26 cellular contexts compared by ENCODE assay signal in genomic region chr1:189633658-189634057, GRCh38.
"Had no signal": no experiment of that assay in that cellular context is flagged by ENCODE, and none has a peak within 500 bp of the region (broad histone marks: within the 10 kb centered on the region; RNA-seq: fewer than 3 reads in every experiment).

No MANE protein-coding gene starts in this region.

- H3K36me3 ChIP-seq: colonic mucosa, esophagus muscularis mucosa, esophagus squamous epithelium, gastrocnemius medialis, gastroesophageal sphincter, heart left ventricle, heart right ventricle had no signal

- H3K4me3 ChIP-seq: colonic mucosa, coronary artery, dorsolateral prefrontal cortex, esophagus muscularis mucosa, esophagus squamous epithelium, gastrocnemius medialis, gastroesophageal sphincter, heart left ventricle, heart right ventricle, hepatocyte had no signal

- ATAC-seq: effector memory CD8-positive, alpha-beta T cell; esophagus mucosa; foreskin keratinocyte; gastrocnemius medialis; gastroesophageal sphincter; heart left ventricle; heart right ventricle had no signal

- H2AFZ ChIP-seq: hepatocyte had no signal

- H3K79me2 ChIP-seq: hepatocyte had no signal

- DNase-seq: colonic mucosa; cortex of kidney; dermis blood vessel endothelial cell; dorsolateral prefrontal cortex; effector CD4-positive, alpha-beta T cell; effector CD8-positive, alpha-beta T cell; effector memory CD4-positive, alpha-beta T cell; effector memory CD8-positive, alpha-beta T cell; endodermal cell; erythroblast; esophagus squamous epithelium; foreskin fibroblast; foreskin keratinocyte; foreskin melanocyte; gastrocnemius medialis; glutamatergic neuron; head of caudate nucleus; heart left ventricle; heart right ventricle had no signal

- H3K9me3 ChIP-seq: colonic mucosa, esophagus muscularis mucosa, esophagus squamous epithelium, gastrocnemius medialis, gastroesophageal sphincter, heart left ventricle had no signal

- H3K27me3 ChIP-seq: colonic mucosa, dorsolateral prefrontal cortex, esophagus muscularis mucosa, esophagus squamous epithelium, foreskin keratinocyte, gastrocnemius medialis, gastroesophageal sphincter, heart left ventricle, heart right ventricle, hepatocyte had no signal

- FAIRE-seq: endothelial cell of umbilical vein had no signal

- H3K4me1 ChIP-seq: colonic mucosa, esophagus muscularis mucosa, esophagus squamous epithelium, foreskin keratinocyte, gastrocnemius medialis, gastroesophageal sphincter, heart left ventricle, heart right ventricle had no signal

- H3K4me2 ChIP-seq: hepatocyte had no signal

- H3K27ac ChIP-seq: colonic mucosa, coronary artery, dorsolateral prefrontal cortex, epithelial cell of prostate, esophagus muscularis mucosa, esophagus squamous epithelium, foreskin keratinocyte, gastrocnemius medialis, gastroesophageal sphincter, heart left ventricle, heart right ventricle, hepatocyte had no signal
